12 cellular contexts compared by ENCODE assay signal in the genomic region with DNA sequence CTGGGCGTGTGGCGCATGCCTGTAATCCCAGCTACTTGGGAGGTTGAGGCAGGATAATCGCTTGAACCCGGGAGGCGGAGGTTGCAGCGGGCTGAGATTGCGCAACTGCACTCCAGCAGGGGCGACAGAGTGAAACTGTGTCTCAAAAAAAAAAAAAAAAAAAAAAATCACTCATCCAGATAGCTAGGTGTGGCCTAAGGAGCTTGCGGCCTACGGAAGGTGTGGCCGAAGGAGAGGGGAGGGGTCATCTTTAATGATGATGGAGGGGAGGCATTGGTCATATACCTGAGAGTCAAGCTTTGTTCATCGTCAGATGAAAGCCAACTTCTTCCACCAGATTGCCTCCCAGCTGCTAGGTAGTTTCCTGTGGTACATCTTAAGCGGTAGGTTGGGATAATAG. TPM values are rescaled to one million over a fixed set of nuclear protein-coding genes. Genes with fewer than 3 reads are reported as not detected.
DNase-seq lines count a peak whose midpoint lies in the region; ATAC-seq and TF ChIP-seq lines count a peak whose summit lies in the region.
"Had no signal": no experiment of that assay in that cellular context is flagged by ENCODE, and none has a peak within 500 bp of the region (broad histone marks: within the 10 kb centered on the region; RNA-seq: fewer than 3 reads in every experiment).

No MANE protein-coding gene starts in this region.

- H3K9me2 ChIP-seq in Karpas-422 (replicated peaks; ENCODE audit: insufficient read depth, low read length): no peaks in the 10 kb centered on the region
- H3K9me2 ChIP-seq: SK-N-SH had no signal

- H3K27ac ChIP-seq in Karpas-422 (ENCODE audit: low read length) (no peak overlapping the region), foreskin keratinocyte (no peak overlapping the region)
- H3K27ac ChIP-seq: 22Rv1, KMS-11 had no signal

- H3K4me1 ChIP-seq in Karpas-422 (ENCODE audit: low read length): peaks cover 11% of the 10 kb centered on the region
- peaks cover 13% of the 10 kb centered on the region for H3K4me1 ChIP-seq in foreskin keratinocyte

- no peaks in the 10 kb centered on the region for H3K9me3 ChIP-seq in Karpas-422 (ENCODE audit: low read length)
- H3K9me3 ChIP-seq: breast epithelium, SK-N-SH had no signal

- no peaks in the 10 kb centered on the region for H3K79me2 ChIP-seq in Karpas-422 (ENCODE audit: low read length)

- peaks cover 22% of the 10 kb centered on the region for H4K20me1 ChIP-seq in Karpas-422 (ENCODE audit: insufficient read depth, low read depth, low read length)

- H3K9ac ChIP-seq in Karpas-422 (ENCODE audit: low read length): no peak overlapping the region
- H3K9ac ChIP-seq: SK-N-SH had no signal

- H3K27me3 ChIP-seq in Karpas-422 (ENCODE audit: low read length) (no peaks in the 10 kb centered on the region), foreskin keratinocyte (peaks cover 10% of the 10 kb centered on the region)
- H3K27me3 ChIP-seq: breast epithelium had no signal

- no peak overlapping the region for H3K4me3 ChIP-seq in Karpas-422 (ENCODE audit: low read length)

- peak; percentile 34 for ATAC-seq in foreskin keratinocyte
- ATAC-seq in GM19328 (IDR thresholded peaks at IDR 0.05; ENCODE audit: unreplicated experiment): no peak

- no peak for TF ChIP-seq CTCF in foreskin keratinocyte (conservative IDR thresholded peaks at IDR 0.05)

- H3K4me2 ChIP-seq in Karpas-422 (ENCODE audit: low read depth, low read length, poor library complexity, severe bottlenecking): no peak overlapping the region
- H3K4me2 ChIP-seq: KMS-11, SK-N-SH had no signal

- H3K36me3 ChIP-seq in Karpas-422 (ENCODE audit: insufficient read depth, low read length): no peaks in the 10 kb centered on the region
- H3K36me3 ChIP-seq: breast epithelium had no signal

- no peak overlapping the region for H2AFZ ChIP-seq in Karpas-422 (ENCODE audit: low read length)

- DNase-seq in DMS 273 (lab: John Stamatoyannopoulos, UW; ENCODE audit: unreplicated experiment) (peak; percentile 46), DMS 273 treated with DMSO at 0.1 percent for 48 hours (lab: John Stamatoyannopoulos, UW) (no peak), Karpas-422 (peak; percentile 41), foreskin keratinocyte (peak in 1 of 2 donors; percentile 26), renal cortical epithelial cell (ENCODE audit: low read depth) (peak; percentile 28), SIG-M5 (lab: John Stamatoyannopoulos, UW) (no peak), RKO (ENCODE audit: low spot score) (no peak)

RNA-seq across cellular contexts. Expression of gene PPARD, which starts 0.8 kb away (rescaled TPM):
- 2.5 and 3.2 TPM in 2 replicates for total RNA-seq in Karpas-422 (2014; rRNA removed; shearing (Covaris generic); ENCODE audit: low replicate concordance)
- total RNA-seq in foreskin keratinocyte: 16.9 and 18.6 TPM in 2 replicates
- polyA plus RNA-seq in foreskin keratinocyte: 22.4 and 23.4 TPM in 2 replicates
- total RNA-seq in renal cortical epithelial cell: 6.8 and 14.3 TPM in 2 replicates

RNA-seq across cellular contexts. Expression of gene DEF6, which starts 43.9 kb away (rescaled TPM):
- total RNA-seq in Karpas-422 (2014; rRNA removed; shearing (Covaris generic); ENCODE audit: low replicate concordance): 31.3 and 69.9 TPM in 2 replicates
- total RNA-seq in foreskin keratinocyte (25.6 and 28.7 TPM in 2 replicates), renal cortical epithelial cell (0.99 and 2.6 TPM in 2 replicates)
- polyA plus RNA-seq in foreskin keratinocyte: 26.2 and 26.4 TPM in 2 replicates

Comparison
In these comparisons a context has a peak if more than half of its experiments do, and no peak if none do; other contexts are left out.
1. DNase-seq: peak in DMS 273 (single experiment), Karpas-422 (single experiment) and renal cortical epithelial cell (single experiment); none in DMS 273 treated with DMSO at 0.1 percent for 48 hours (single experiment), SIG-M5 (single experiment) and RKO (single experiment).